15 cellular contexts compared by ENCODE assay signal in genomic region chrX:46967547-46967946, GRCh38. TPM values are rescaled to one million over a fixed set of nuclear protein-coding genes. Genes with fewer than 3 reads are reported as not detected.
DNase-seq lines count a peak whose midpoint lies in the region; ATAC-seq and TF ChIP-seq lines count a peak whose summit lies in the region.
"Had no signal": no experiment of that assay in that cellular context is flagged by ENCODE, and none has a peak within 500 bp of the region (broad histone marks: within the 10 kb centered on the region; RNA-seq: fewer than 3 reads in every experiment).

No MANE protein-coding gene starts in this region.

- no peak overlapping the region for H2BK12ac ChIP-seq in mesenchymal stem cell (ENCODE audit: low read length in 2 of 2)

- CTCF ChIA-PET in activated CD4-positive, alpha-beta T cell treated with anti-CD3 and anti-CD28 coated beads for 36 hours (lab: Charles Lee), result no interaction called here

- no peak overlapping the region for H2AK5ac ChIP-seq in mesenchymal stem cell (ENCODE audit: low read length, severe bottlenecking)

- no peak overlapping the region for H3K4me2 ChIP-seq in mesenchymal stem cell (ENCODE audit: low read length, poor library complexity, severe bottlenecking)

- H2BK120ac ChIP-seq in mesenchymal stem cell (ENCODE audit: low read depth, low read length), result no peak overlapping the region

- H3K14ac ChIP-seq in mesenchymal stem cell (ENCODE audit: low read length in 2 of 2), result no peak overlapping the region

- H3K27ac ChIP-seq in mesenchymal stem cell (ENCODE audit: low read length, poor library complexity, severe bottlenecking), result peak overlapping the region; percentile 77
- H3K27ac ChIP-seq: thoracic aorta had no signal

- no peak for TF ChIP-seq CTCF in GM10266 (IDR thresholded peaks at IDR 0.05; ENCODE audit: control insufficient read depth, insufficient read depth, low read depth, missing control alignments)

- peaks cover 3% of the 10 kb centered on the region for H3K79me1 ChIP-seq in mesenchymal stem cell (replicated peaks; ENCODE audit: low read length, poor library complexity, severe bottlenecking)

- H3K27ac Mint-ChIP-seq in activated CD4-positive, alpha-beta T cell treated with anti-CD3 and anti-CD28 coated beads for 36 hours, result no peak overlapping the region
- H3K27ac Mint-ChIP-seq: dendritic cell treated with granulocyte-macrophage colony-stimulating factor and Interleukin-4, amounts not matched to agents 40 ng/mL and 50 ng/mL, for 4 days had no signal

- no peak overlapping the region for H3K23ac ChIP-seq in mesenchymal stem cell (ENCODE audit: low read length in 2 of 2)

- DNase-seq in activated CD4-positive, alpha-beta T cell treated with anti-CD3 and anti-CD28 coated beads for 36 hours, result peak; percentile 53
- DNase-seq in activated CD4-positive, alpha-beta T cell treated with anti-CD3 and anti-CD28 coated beads, Interleukin-2, amount 50 U/mL, for 4 hours, result no peak
- DNase-seq in mesenchymal stem cell, result no peak
- no peak for DNase-seq in GM10266 (ENCODE audit: extremely low spot score)
- DNase-seq in COLO668 (lab: John Stamatoyannopoulos, UW; ENCODE audit: unreplicated experiment), result no peak
- no peak for DNase-seq in Right ventricle myocardium superior
- DNase-seq: activated effector memory CD4-positive, alpha-beta T cell treated with anti-CD3 and anti-CD28 coated beads, Interleukin-2, amount 50 U/mL, for 16 hours; glutamatergic neuron; GOT3; Kasumi-1; NCI-H69 had no signal

- peaks cover 19% of the 10 kb centered on the region for H3K4me1 Mint-ChIP-seq in activated CD4-positive, alpha-beta T cell treated with anti-CD3 and anti-CD28 coated beads for 36 hours

- H3K36me3 ChIP-seq in mesenchymal stem cell (ENCODE audit: control insufficient read depth in 1 of 2, insufficient read depth in 2 of 2, low read depth in 1 of 2, low read length in 2 of 2), result no peaks in the 10 kb centered on the region
- H3K36me3 ChIP-seq: thoracic aorta had no signal

- no peak overlapping the region for H2AFZ ChIP-seq in mesenchymal stem cell (ENCODE audit: low read depth, low read length)

- ATAC-seq in activated CD4-positive, alpha-beta T cell treated with anti-CD3 and anti-CD28 coated beads for 36 hours, result peak; percentile 84
- ATAC-seq in GM21360 (IDR thresholded peaks at IDR 0.05; ENCODE audit: unreplicated experiment) (peak; percentile 68), HG03342 (IDR thresholded peaks at IDR 0.05; ENCODE audit: unreplicated experiment) (peak; percentile 78), Right ventricle myocardium superior (ENCODE audit: poor library complexity) (no peak)

- H3K9me3 Mint-ChIP-seq in activated CD4-positive, alpha-beta T cell treated with anti-CD3 and anti-CD28 coated beads for 36 hours (ENCODE audit: low read depth), result no peaks in the 10 kb centered on the region
- H3K9me3 Mint-ChIP-seq: dendritic cell treated with granulocyte-macrophage colony-stimulating factor and Interleukin-4, amounts not matched to agents 40 ng/mL and 50 ng/mL, for 4 days had no signal

- peaks cover 5% of the 10 kb centered on the region for H3K27me3 Mint-ChIP-seq in activated CD4-positive, alpha-beta T cell treated with anti-CD3 and anti-CD28 coated beads for 36 hours
- H3K27me3 Mint-ChIP-seq: dendritic cell treated with granulocyte-macrophage colony-stimulating factor and Interleukin-4, amounts not matched to agents 40 ng/mL and 50 ng/mL, for 4 days had no signal

- no peak overlapping the region for H3K18ac ChIP-seq in mesenchymal stem cell (ENCODE audit: low read depth in 1 of 2, low read length in 2 of 2)

- no peak overlapping the region for H3K4ac ChIP-seq in mesenchymal stem cell (ENCODE audit: low read depth in 1 of 2, low read length in 2 of 2)

- H3K9ac ChIP-seq in mesenchymal stem cell (ENCODE audit: low read length), result no peak overlapping the region

- H3K4me3 ChIP-seq in mesenchymal stem cell (ENCODE audit: insufficient read depth in 1 of 2, low read depth in 1 of 2, low read length in 2 of 2), result no peak overlapping the region
- H3K4me3 ChIP-seq: thoracic aorta had no signal

- no peak overlapping the region for H4K91ac ChIP-seq in mesenchymal stem cell (ENCODE audit: low read length)

- POLR2A ChIA-PET in activated CD4-positive, alpha-beta T cell treated with anti-CD3 and anti-CD28 coated beads for 36 hours (lab: Charles Lee), result no interaction called here

- intact Hi-C loops in activated CD4-positive, alpha-beta T cell treated with anti-CD3 and anti-CD28 coated beads for 36 hours (cut with DNase I, micrococcal nuclease), result loop anchor here in 1 of 2 experiments (5.0 kb wide), 1 partner anchor 130 kb away; the partner anchor contains the start of gene RP2
- intact Hi-C loops in Right ventricle myocardium superior (cut with DNase I), result no loop called here

- H3K4me3 Mint-ChIP-seq in activated CD4-positive, alpha-beta T cell treated with anti-CD3 and anti-CD28 coated beads for 36 hours, result no peak overlapping the region
- H3K4me3 Mint-ChIP-seq: dendritic cell treated with granulocyte-macrophage colony-stimulating factor and Interleukin-4, amounts not matched to agents 40 ng/mL and 50 ng/mL, for 4 days had no signal

- H4K8ac ChIP-seq in mesenchymal stem cell (ENCODE audit: low read length), result no peak overlapping the region

- peaks cover 6% of the 10 kb centered on the region for H3K4me1 ChIP-seq in mesenchymal stem cell (ENCODE audit: control insufficient read depth, insufficient read depth, low read depth, low read length)

- no peaks in the 10 kb centered on the region for H3K9me3 ChIP-seq in mesenchymal stem cell (ENCODE audit: control insufficient read depth, low read length)
- H3K9me3 ChIP-seq: thoracic aorta had no signal

- H3K27me3 ChIP-seq in mesenchymal stem cell (ENCODE audit: control insufficient read depth in 1 of 2, insufficient read depth in 1 of 2, low read length in 2 of 2), result peaks cover 0 to 18% of the 10 kb centered on the region in 2 experiments

- H3K36me3 Mint-ChIP-seq in activated CD4-positive, alpha-beta T cell treated with anti-CD3 and anti-CD28 coated beads for 36 hours (ENCODE audit: low read depth), result no peaks in the 10 kb centered on the region

- no peak overlapping the region for H2BK5ac ChIP-seq in mesenchymal stem cell (ENCODE audit: low read depth, low read length, poor library complexity, severe bottlenecking)

- no peak overlapping the region for H2BK15ac ChIP-seq in mesenchymal stem cell (ENCODE audit: low read depth, poor library complexity, severe bottlenecking)

- 93% methylated on average over 3 of the region's 4 CpGs for WGBS in mesenchymal stem cell

RNA-seq across cellular contexts. Expression of gene JADE3, which starts 55.3 kb away (rescaled TPM):
- total RNA-seq in activated CD4-positive, alpha-beta T cell treated with anti-CD3 and anti-CD28 coated beads for 36 hours, result 1 to 10 TPM; 1.5 to 2.7 TPM
- polyA plus RNA-seq in mesenchymal stem cell (2013, experiment 1 of 2), result 4.1 TPM
- 4.2 TPM for polyA plus RNA-seq in mesenchymal stem cell (2013, experiment 2 of 2)
- 7.8 TPM for total RNA-seq in Right ventricle myocardium superior
